In the genomic region with DNA sequence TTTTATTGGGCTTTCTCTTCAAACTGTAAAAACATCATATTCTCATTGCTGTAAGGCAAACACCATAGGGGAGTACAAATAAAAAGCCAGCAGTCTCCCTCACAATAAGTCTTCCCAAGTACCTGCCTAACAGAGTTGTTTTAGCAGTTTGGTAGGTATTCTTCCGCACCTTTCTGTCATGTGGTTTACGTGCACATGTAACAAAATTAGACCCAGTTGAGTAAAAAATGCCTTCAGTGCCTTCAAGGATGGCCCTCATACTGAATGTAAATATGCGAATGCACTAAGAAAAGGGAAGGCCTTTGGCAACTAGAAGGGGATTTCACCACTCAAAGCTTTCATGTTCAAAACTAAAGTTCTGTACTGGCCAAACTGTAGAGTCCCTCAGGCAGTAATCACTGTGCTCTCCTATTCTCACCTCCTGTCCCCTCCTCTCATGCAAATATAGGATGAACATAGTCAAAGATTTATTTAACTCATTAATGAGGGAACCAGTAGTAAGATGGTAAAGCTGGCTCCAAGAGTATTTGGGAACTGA, we compare ENCODE assay signal across 17 cellular contexts. TPM values are rescaled to one million over a fixed set of nuclear protein-coding genes. Genes with fewer than 3 reads are reported as not detected.
DNase-seq lines count a peak whose midpoint lies in the region; ATAC-seq and TF ChIP-seq lines count a peak whose summit lies in the region.
"Had no signal": no experiment of that assay in that cellular context is flagged by ENCODE, and none has a peak within 500 bp of the region (broad histone marks: within the 10 kb centered on the region; RNA-seq: fewer than 3 reads in every experiment).

No MANE protein-coding gene starts in this region.

- peak; percentile 28 to 84 for ATAC-seq in activated naive CD4-positive, alpha-beta T cell treated with anti-CD3 and anti-CD28 coated beads, Interleukin-2, amount 50 U/mL, for 72 hours
- ATAC-seq in GM21786 (IDR thresholded peaks at IDR 0.05; ENCODE audit: unreplicated experiment) = peak; percentile 58
- no peak for ATAC-seq in central memory CD8-positive, alpha-beta T cell (replicated peaks; ENCODE audit: extremely low read depth, poor library complexity, severe bottlenecking)
- no peak for ATAC-seq in foreskin keratinocyte
- ATAC-seq: left colon had no signal

- peaks cover 0 to 28% of the 10 kb centered on the region in 2 donors for H3K36me3 Mint-ChIP-seq in activated naive CD4-positive, alpha-beta T cell treated with anti-CD3 and anti-CD28 coated beads, Interleukin-2, amount 50 U/mL, for 72 hours
- H3K36me3 Mint-ChIP-seq in central memory CD8-positive, alpha-beta T cell (ENCODE audit: insufficient read depth) = peaks cover 14% of the 10 kb centered on the region
- peaks cover 9% of the 10 kb centered on the region for H3K36me3 Mint-ChIP-seq in T-helper 2 cell treated with Interferon-gamma antibody and Interleukin-4, amounts not matched to agents 5 μg/mL and 100 μg/mL, for 36 hours (ENCODE audit: low read depth)

- no peak overlapping the region for H2BK15ac ChIP-seq in mesenchymal stem cell (ENCODE audit: low read depth, poor library complexity, severe bottlenecking)

- peaks cover 83% of the 10 kb centered on the region for H3K4me1 Mint-ChIP-seq in central memory CD8-positive, alpha-beta T cell
- H3K4me1 Mint-ChIP-seq in T-helper 2 cell treated with Interferon-gamma antibody and Interleukin-4, amounts not matched to agents 5 μg/mL and 100 μg/mL, for 36 hours (ENCODE audit: low read depth) = peaks cover 28% of the 10 kb centered on the region

- no peak overlapping the region for H3K27ac Mint-ChIP-seq in activated naive CD4-positive, alpha-beta T cell treated with anti-CD3 and anti-CD28 coated beads, Interleukin-2, amount 50 U/mL, for 72 hours
- peak overlapping the region; percentile 44 for H3K27ac Mint-ChIP-seq in central memory CD8-positive, alpha-beta T cell (ENCODE audit: low read depth)
- H3K27ac Mint-ChIP-seq in T-helper 2 cell treated with Interferon-gamma antibody and Interleukin-4, amounts not matched to agents 5 μg/mL and 100 μg/mL, for 36 hours = no peak overlapping the region
- H3K27ac Mint-ChIP-seq: progenitor cell of endocrine pancreas had no signal

- no peak overlapping the region for H3K23ac ChIP-seq in mesenchymal stem cell (ENCODE audit: low read length in 2 of 2)

- no peak overlapping the region for H4K91ac ChIP-seq in mesenchymal stem cell (ENCODE audit: low read length)

- H2AK5ac ChIP-seq in mesenchymal stem cell (ENCODE audit: low read length, severe bottlenecking) = no peak overlapping the region

- no peaks in the 10 kb centered on the region for H3K4me1 ChIP-seq in foreskin keratinocyte
- peaks cover 4% of the 10 kb centered on the region for H3K4me1 ChIP-seq in mesenchymal stem cell (ENCODE audit: control insufficient read depth, insufficient read depth, low read depth, low read length)

- H3K36me3 ChIP-seq in mesenchymal stem cell (ENCODE audit: control insufficient read depth in 1 of 2, insufficient read depth in 2 of 2, low read depth in 1 of 2, low read length in 2 of 2) = no peaks in the 10 kb centered on the region

- H2BK12ac ChIP-seq in mesenchymal stem cell (ENCODE audit: low read length in 2 of 2) = no peak overlapping the region

- no peak overlapping the region for H3K27ac ChIP-seq in foreskin keratinocyte
- H3K27ac ChIP-seq in mesenchymal stem cell (ENCODE audit: low read length, poor library complexity, severe bottlenecking) = no peak overlapping the region
- H3K27ac ChIP-seq: hepatocyte had no signal

- no peak for TF ChIP-seq CTCF in foreskin keratinocyte (conservative IDR thresholded peaks at IDR 0.05)

- WGBS in mesenchymal stem cell = 96% methylated on average over 3 of the region's 3 CpGs

- no peak overlapping the region for H3K4me3 ChIP-seq in mesenchymal stem cell (ENCODE audit: insufficient read depth in 1 of 2, low read depth in 1 of 2, low read length in 2 of 2)
- H3K4me3 ChIP-seq: hepatocyte had no signal

- no peak overlapping the region for H3K9ac ChIP-seq in mesenchymal stem cell (ENCODE audit: low read length)

- H3K27me3 ChIP-seq in foreskin keratinocyte (no peaks in the 10 kb centered on the region), mesenchymal stem cell (ENCODE audit: control insufficient read depth in 1 of 2, insufficient read depth in 1 of 2, low read length in 2 of 2) (no peaks in the 10 kb centered on the region)
- H3K27me3 ChIP-seq: hepatocyte had no signal

- no peak overlapping the region for H3K4me3 Mint-ChIP-seq in central memory CD8-positive, alpha-beta T cell
- no peak overlapping the region for H3K4me3 Mint-ChIP-seq in T-helper 2 cell treated with Interferon-gamma antibody and Interleukin-4, amounts not matched to agents 5 μg/mL and 100 μg/mL, for 36 hours

- H2AFZ ChIP-seq in mesenchymal stem cell (ENCODE audit: low read depth, low read length) = no peak overlapping the region
- H2AFZ ChIP-seq: hepatocyte had no signal

- H3K14ac ChIP-seq in mesenchymal stem cell (ENCODE audit: low read length in 2 of 2) = no peak overlapping the region

- H3K4ac ChIP-seq in mesenchymal stem cell (ENCODE audit: low read depth in 1 of 2, low read length in 2 of 2) = no peak overlapping the region

- no peak overlapping the region for H2BK5ac ChIP-seq in mesenchymal stem cell (ENCODE audit: low read depth, low read length, poor library complexity, severe bottlenecking)

- no peaks in the 10 kb centered on the region for H3K9me3 ChIP-seq in mesenchymal stem cell (ENCODE audit: control insufficient read depth, low read length)

- H3K9me3 Mint-ChIP-seq in activated naive CD4-positive, alpha-beta T cell treated with anti-CD3 and anti-CD28 coated beads, Interleukin-2, amount 50 U/mL, for 72 hours = no peaks in the 10 kb centered on the region
- H3K9me3 Mint-ChIP-seq in central memory CD8-positive, alpha-beta T cell = no peaks in the 10 kb centered on the region
- no peaks in the 10 kb centered on the region for H3K9me3 Mint-ChIP-seq in T-helper 2 cell treated with Interferon-gamma antibody and Interleukin-4, amounts not matched to agents 5 μg/mL and 100 μg/mL, for 36 hours

- no peak overlapping the region for H4K8ac ChIP-seq in mesenchymal stem cell (ENCODE audit: low read length)

- no peak overlapping the region for H2BK120ac ChIP-seq in mesenchymal stem cell (ENCODE audit: low read depth, low read length)

- H3K4me2 ChIP-seq in mesenchymal stem cell (ENCODE audit: low read length, poor library complexity, severe bottlenecking) = no peak overlapping the region
- H3K4me2 ChIP-seq: hepatocyte had no signal

- H3K27me3 Mint-ChIP-seq in central memory CD8-positive, alpha-beta T cell = no peaks in the 10 kb centered on the region
- no peaks in the 10 kb centered on the region for H3K27me3 Mint-ChIP-seq in T-helper 2 cell treated with Interferon-gamma antibody and Interleukin-4, amounts not matched to agents 5 μg/mL and 100 μg/mL, for 36 hours (ENCODE audit: low read depth)
- H3K27me3 Mint-ChIP-seq: progenitor cell of endocrine pancreas had no signal

- H3K79me1 ChIP-seq in mesenchymal stem cell (replicated peaks; ENCODE audit: low read length, poor library complexity, severe bottlenecking) = peaks cover 12% of the 10 kb centered on the region

- no peak for DNase-seq in activated naive CD4-positive, alpha-beta T cell treated with anti-CD3 and anti-CD28 coated beads, Interleukin-2, amount 50 U/mL, for 72 hours (ENCODE audit: low spot score in 2 of 2)
- DNase-seq in activated naive CD4-positive, alpha-beta T cell (lab: John Stamatoyannopoulos, UW) = no peak
- DNase-seq in central memory CD8-positive, alpha-beta T cell (ENCODE audit: low spot score in 2 of 2) = no peak
- DNase-seq in foreskin keratinocyte = no peak
- no peak for DNase-seq in mesenchymal stem cell
- no peak for DNase-seq in stimulated activated CD4-positive, alpha-beta T cell treated with anti-CD3 and anti-CD28 coated beads, Interleukin-15, amount 100 ng/mL, for 24 hours
- no peak for DNase-seq in T-helper 2 cell treated with Interferon-gamma antibody and Interleukin-4, amounts not matched to agents 5 μg/mL and 100 μg/mL, for 36 hours (ENCODE audit: low spot score)
- DNase-seq: activated CD8-positive, alpha-beta memory T cell treated with anti-CD3 and anti-CD28 coated beads for 24 hours; activated gamma-delta T cell treated with Interleukin-2 at 50 U/mL for 16 hours; effector CD4-positive, alpha-beta T cell; left colon; NCI-H2081 treated with DMSO at 0.1 percent for 48 hours; small intestine; stimulated activated naive CD4-positive, alpha-beta T cell treated with Interleukin-2 at 50 U/mL for 16 hours had no signal

- H3K18ac ChIP-seq in mesenchymal stem cell (ENCODE audit: low read depth in 1 of 2, low read length in 2 of 2) = no peak overlapping the region

RNA-seq across cellular contexts. Expression of a gene that starts 26.4 kb away (rescaled TPM):
- total RNA-seq in activated naive CD4-positive, alpha-beta T cell treated with anti-CD3 and anti-CD28 coated beads, Interleukin-2, amount 50 U/mL, for 72 hours = 10 to 100 TPM; 71.4 to 81.4 TPM
- 26.3 and 26.7 TPM in 2 replicates for total RNA-seq in foreskin keratinocyte
- polyA plus RNA-seq in foreskin keratinocyte = 14.0 and 16.0 TPM in 2 replicates
- polyA plus RNA-seq in mesenchymal stem cell (2013, experiment 1 of 2) = 21.2 TPM
- 20.6 TPM for polyA plus RNA-seq in mesenchymal stem cell (2013, experiment 2 of 2)

Comparison
In these comparisons a context has a peak if more than half of its experiments do, and no peak if none do; other contexts are left out.
1. ATAC-seq: peak in activated naive CD4-positive, alpha-beta T cell treated with anti-CD3 and anti-CD28 coated beads, Interleukin-2, amount 50 U/mL, for 72 hours (2 of 2) and GM21786 (single experiment); none in central memory CD8-positive, alpha-beta T cell (single experiment) and foreskin keratinocyte (single experiment).